1 cellular context compared by ENCODE assay signal in the genomic region with DNA sequence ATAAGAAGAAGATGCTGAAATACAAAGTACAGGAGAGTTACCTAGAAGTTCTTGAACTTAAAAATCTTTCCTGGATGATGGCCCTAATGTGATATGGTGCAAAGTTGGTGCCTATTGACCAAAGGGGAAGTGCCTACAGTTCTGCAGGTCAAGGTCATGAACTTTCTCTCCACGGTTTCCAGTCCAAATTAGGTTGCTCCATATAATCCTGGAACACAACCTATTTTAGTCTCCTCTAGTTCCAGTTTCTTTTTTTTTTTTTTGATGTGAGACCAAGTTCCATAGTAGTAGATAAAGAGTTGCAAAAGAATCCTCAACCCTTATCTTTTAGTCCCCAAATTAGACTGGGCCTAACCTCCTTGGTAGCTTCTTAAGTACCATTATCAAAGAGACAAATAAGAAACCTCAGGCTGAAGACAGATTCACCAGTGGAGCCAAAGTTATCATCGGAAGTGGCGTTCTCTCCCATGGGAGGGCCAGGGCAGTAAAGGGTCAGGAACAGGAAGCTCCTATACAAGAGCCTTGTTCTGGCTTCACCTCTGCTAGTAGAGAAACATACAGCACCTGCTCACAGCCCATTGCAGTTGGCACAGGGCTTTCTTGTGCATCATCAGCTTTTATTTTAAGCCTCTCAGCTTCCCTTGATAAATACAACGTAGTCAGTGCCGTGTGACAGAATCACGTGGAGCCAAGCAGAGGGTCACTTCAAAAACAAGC.
TF ChIP-seq lines count a peak whose summit lies in the region.

No MANE protein-coding gene starts in this region.

TF ChIP-seq in K562, 482 proteins besides CTCF, POLR2A, EP300 and RAD21 (continued from another document):
- TF ChIP-seq, protein P1, sequence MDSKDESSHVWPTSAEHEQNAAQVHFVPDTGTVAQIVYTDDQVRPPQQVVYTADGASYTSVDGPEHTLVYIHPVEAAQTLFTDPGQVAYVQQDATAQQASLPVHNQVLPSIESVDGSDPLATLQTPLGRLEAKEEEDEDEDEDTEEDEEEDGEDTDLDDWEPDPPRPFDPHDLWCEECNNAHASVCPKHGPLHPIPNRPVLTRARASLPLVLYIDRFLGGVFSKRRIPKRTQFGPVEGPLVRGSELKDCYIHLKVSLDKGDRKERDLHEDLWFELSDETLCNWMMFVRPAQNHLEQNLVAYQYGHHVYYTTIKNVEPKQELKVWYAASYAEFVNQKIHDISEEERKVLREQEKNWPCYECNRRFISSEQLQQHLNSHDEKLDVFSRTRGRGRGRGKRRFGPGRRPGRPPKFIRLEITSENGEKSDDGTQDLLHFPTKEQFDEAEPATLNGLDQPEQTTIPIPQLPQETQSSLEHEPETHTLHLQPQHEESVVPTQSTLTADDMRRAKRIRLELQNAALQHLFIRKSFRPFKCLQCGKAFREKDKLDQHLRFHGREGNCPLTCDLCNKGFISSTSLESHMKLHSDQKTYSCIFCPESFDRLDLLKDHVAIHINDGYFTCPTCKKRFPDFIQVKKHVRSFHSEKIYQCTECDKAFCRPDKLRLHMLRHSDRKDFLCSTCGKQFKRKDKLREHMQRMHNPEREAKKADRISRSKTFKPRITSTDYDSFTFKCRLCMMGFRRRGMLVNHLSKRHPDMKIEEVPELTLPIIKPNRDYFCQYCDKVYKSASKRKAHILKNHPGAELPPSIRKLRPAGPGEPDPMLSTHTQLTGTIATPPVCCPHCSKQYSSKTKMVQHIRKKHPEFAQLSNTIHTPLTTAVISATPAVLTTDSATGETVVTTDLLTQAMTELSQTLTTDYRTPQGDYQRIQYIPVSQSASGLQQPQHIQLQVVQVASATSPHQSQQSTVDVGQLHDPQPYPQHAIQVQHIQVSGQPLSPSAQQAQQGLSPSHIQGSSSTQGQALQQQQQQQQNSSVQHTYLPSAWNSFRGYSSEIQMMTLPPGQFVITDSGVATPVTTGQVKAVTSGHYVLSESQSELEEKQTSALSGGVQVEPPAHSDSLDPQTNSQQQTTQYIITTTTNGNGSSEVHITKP (IDR thresholded peaks at IDR 0.05; ENCODE audit: partially characterized antibody): no peak
- TF ChIP-seq SMARCA4 (IDR thresholded peaks at IDR 0.05) (0 out of 2 replicates have a peak, but pooled peaks have one; percentile 23), FOXJ3 (CRISPR knock-in tag; IDR thresholded peaks at IDR 0.05) (no peak), TAL1 (IDR thresholded peaks at IDR 0.05) (0 out of 2 replicates have a peak, but pooled peaks have one; percentile 14), ARID1B (IDR thresholded peaks at IDR 0.05) (peak; percentile 16; the same call in 1 of the 2 replicates), NFIX (CRISPR knock-in tag; IDR thresholded peaks at IDR 0.05; ENCODE audit: low read depth) (no peak), NFYB (IDR thresholded peaks at IDR 0.05; ENCODE audit: extremely low read depth, insufficient read length) (no peak), ZNF347 (CRISPR knock-in tag; IDR thresholded peaks at IDR 0.05; ENCODE audit: low read depth) (no peak), CEBPB (tag; IDR thresholded peaks at IDR 0.05) (peak; percentile 67), NR2C1 (IDR thresholded peaks at IDR 0.05) (peak; percentile 68; the same call in 1 of the 2 replicates), NR2C1 (tag; IDR thresholded peaks at IDR 0.05) (peak; percentile 70), DPF2 (IDR thresholded peaks at IDR 0.05) (peak; percentile 46; the same call in 1 of the 2 replicates), SIRT6 (IDR thresholded peaks at IDR 0.05; ENCODE audit: low read depth, low read length) (no peak), SREBF1 (IDR thresholded peaks at IDR 0.05; ENCODE audit: borderline replicate concordance, low read depth, low read length) (no peak), CTBP1 (IDR thresholded peaks at IDR 0.05; ENCODE audit: borderline replicate concordance) (peak; percentile 47; the same call in 1 of the 2 replicates), ESRRA (IDR thresholded peaks at IDR 0.05; ENCODE audit: borderline replicate concordance, low read depth) (peak; percentile 93), ZNF766 (CRISPR knock-in tag; conservative IDR thresholded peaks at IDR 0.05) (peak; percentile 56; the same call in 1 of the 2 replicates), TCF3 (CRISPR knock-in tag; IDR thresholded peaks at IDR 0.05) (peak; percentile 25; the same call in 1 of the 2 replicates), GABPA (tag; conservative IDR thresholded peaks at IDR 0.05; ENCODE audit: low read depth) (peak; percentile 68), ZZZ3 (IDR thresholded peaks at IDR 0.05) (no peak), TAF1 (IDR thresholded peaks at IDR 0.05; ENCODE audit: control insufficient read depth, extremely low read depth, insufficient read depth, low read length, severe bottlenecking) (no peak), RUNX1 (IDR thresholded peaks at IDR 0.05; ENCODE audit: low read depth) (no peak), TSC22D4 (tag; IDR thresholded peaks at IDR 0.05) (no peak), RCOR1 (IDR thresholded peaks at IDR 0.05; ENCODE audit: borderline replicate concordance in 1 of 2, low read depth in 2 of 2, low read length in 2 of 2) (0 out of 4 replicates have a peak, but pooled peaks of 1 of the 2 experiments have one; percentile 5), ZFX (CRISPR knock-in tag; IDR thresholded peaks at IDR 0.05) (peak; percentile 25; the same call in 1 of the 2 replicates)
- TF ChIP-seq, protein P2, sequence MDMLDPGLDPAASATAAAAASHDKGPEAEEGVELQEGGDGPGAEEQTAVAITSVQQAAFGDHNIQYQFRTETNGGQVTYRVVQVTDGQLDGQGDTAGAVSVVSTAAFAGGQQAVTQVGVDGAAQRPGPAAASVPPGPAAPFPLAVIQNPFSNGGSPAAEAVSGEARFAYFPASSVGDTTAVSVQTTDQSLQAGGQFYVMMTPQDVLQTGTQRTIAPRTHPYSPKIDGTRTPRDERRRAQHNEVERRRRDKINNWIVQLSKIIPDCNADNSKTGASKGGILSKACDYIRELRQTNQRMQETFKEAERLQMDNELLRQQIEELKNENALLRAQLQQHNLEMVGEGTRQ (CRISPR knock-in tag; IDR thresholded peaks at IDR 0.05): 0 out of 2 replicates have a peak, but pooled peaks have one; percentile 6
- TF ChIP-seq, protein P3, sequence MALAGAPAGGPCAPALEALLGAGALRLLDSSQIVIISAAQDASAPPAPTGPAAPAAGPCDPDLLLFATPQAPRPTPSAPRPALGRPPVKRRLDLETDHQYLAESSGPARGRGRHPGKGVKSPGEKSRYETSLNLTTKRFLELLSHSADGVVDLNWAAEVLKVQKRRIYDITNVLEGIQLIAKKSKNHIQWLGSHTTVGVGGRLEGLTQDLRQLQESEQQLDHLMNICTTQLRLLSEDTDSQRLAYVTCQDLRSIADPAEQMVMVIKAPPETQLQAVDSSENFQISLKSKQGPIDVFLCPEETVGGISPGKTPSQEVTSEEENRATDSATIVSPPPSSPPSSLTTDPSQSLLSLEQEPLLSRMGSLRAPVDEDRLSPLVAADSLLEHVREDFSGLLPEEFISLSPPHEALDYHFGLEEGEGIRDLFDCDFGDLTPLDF (CRISPR knock-in tag; IDR thresholded peaks at IDR 0.05): no peak
- TF ChIP-seq, protein P4, sequence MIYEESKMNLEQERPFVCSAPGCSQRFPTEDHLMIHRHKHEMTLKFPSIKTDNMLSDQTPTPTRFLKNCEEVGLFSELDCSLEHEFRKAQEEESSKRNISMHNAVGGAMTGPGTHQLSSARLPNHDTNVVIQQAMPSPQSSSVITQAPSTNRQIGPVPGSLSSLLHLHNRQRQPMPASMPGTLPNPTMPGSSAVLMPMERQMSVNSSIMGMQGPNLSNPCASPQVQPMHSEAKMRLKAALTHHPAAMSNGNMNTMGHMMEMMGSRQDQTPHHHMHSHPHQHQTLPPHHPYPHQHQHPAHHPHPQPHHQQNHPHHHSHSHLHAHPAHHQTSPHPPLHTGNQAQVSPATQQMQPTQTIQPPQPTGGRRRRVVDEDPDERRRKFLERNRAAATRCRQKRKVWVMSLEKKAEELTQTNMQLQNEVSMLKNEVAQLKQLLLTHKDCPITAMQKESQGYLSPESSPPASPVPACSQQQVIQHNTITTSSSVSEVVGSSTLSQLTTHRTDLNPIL (CRISPR knock-in tag; IDR thresholded peaks at IDR 0.05): no peak
- TF ChIP-seq, protein P5, sequence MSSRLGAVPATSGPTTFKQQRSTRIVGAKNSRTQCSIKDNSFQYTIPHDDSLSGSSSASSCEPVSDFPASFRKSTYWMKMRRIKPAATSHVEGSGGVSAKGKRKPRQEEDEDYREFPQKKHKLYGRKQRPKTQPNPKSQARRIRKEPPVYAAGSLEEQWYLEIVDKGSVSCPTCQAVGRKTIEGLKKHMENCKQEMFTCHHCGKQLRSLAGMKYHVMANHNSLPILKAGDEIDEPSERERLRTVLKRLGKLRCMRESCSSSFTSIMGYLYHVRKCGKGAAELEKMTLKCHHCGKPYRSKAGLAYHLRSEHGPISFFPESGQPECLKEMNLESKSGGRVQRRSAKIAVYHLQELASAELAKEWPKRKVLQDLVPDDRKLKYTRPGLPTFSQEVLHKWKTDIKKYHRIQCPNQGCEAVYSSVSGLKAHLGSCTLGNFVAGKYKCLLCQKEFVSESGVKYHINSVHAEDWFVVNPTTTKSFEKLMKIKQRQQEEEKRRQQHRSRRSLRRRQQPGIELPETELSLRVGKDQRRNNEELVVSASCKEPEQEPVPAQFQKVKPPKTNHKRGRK (tag; IDR thresholded peaks at IDR 0.05): no peak
- TF ChIP-seq, protein P6, sequence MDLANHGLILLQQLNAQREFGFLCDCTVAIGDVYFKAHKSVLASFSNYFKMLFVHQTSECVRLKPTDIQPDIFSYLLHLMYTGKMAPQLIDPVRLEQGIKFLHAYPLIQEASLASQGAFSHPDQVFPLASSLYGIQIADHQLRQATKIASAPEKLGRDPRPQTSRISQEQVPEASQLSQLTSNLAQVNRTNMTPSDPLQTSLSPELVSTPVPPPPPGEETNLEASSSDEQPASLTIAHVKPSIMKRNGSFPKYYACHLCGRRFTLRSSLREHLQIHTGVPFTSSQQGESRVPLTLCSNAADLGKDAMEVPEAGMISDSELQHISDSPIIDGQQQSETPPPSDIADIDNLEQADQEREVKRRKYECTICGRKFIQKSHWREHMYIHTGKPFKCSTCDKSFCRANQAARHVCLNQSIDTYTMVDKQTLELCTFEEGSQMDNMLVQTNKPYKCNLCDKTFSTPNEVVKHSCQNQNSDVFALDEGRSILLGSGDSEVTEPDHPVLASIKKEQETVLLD (IDR thresholded peaks at IDR 0.05): no peak
- TF ChIP-seq, protein P7, sequence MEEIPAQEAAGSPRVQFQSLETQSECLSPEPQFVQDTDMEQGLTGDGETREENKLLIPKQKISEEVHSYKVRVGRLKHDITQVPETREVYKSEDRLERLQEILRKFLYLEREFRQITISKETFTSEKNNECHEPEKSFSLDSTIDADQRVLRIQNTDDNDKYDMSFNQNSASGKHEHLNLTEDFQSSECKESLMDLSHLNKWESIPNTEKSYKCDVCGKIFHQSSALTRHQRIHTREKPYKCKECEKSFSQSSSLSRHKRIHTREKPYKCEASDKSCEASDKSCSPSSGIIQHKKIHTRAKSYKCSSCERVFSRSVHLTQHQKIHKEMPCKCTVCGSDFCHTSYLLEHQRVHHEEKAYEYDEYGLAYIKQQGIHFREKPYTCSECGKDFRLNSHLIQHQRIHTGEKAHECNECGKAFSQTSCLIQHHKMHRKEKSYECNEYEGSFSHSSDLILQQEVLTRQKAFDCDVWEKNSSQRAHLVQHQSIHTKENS (CRISPR knock-in tag; IDR thresholded peaks at IDR 0.05): no peak
- TF ChIP-seq, protein P8, sequence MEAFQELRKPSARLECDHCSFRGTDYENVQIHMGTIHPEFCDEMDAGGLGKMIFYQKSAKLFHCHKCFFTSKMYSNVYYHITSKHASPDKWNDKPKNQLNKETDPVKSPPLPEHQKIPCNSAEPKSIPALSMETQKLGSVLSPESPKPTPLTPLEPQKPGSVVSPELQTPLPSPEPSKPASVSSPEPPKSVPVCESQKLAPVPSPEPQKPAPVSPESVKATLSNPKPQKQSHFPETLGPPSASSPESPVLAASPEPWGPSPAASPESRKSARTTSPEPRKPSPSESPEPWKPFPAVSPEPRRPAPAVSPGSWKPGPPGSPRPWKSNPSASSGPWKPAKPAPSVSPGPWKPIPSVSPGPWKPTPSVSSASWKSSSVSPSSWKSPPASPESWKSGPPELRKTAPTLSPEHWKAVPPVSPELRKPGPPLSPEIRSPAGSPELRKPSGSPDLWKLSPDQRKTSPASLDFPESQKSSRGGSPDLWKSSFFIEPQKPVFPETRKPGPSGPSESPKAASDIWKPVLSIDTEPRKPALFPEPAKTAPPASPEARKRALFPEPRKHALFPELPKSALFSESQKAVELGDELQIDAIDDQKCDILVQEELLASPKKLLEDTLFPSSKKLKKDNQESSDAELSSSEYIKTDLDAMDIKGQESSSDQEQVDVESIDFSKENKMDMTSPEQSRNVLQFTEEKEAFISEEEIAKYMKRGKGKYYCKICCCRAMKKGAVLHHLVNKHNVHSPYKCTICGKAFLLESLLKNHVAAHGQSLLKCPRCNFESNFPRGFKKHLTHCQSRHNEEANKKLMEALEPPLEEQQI (IDR thresholded peaks at IDR 0.05): no peak
